10 cellular contexts compared by ENCODE assay signal in genomic region chr2:73089270-73090030, GRCh38. TPM values are rescaled to one million over a fixed set of nuclear protein-coding genes. Genes with fewer than 3 reads are reported as not detected.
A peak's percentile ranks its signal among the peaks of the same experiment; 100 is the strongest.
DNase-seq lines count a peak whose midpoint lies in the region; ATAC-seq and TF ChIP-seq lines count a peak whose summit lies in the region.
"Had no signal": no experiment of that assay in that cellular context is flagged by ENCODE, and none has a peak within 500 bp of the region (broad histone marks: within the 10 kb centered on the region; RNA-seq: fewer than 3 reads in every experiment).

No MANE protein-coding gene starts in this region.

- H3K4me1 Mint-ChIP-seq in GM23338: peaks cover 22% of the 10 kb centered on the region

- H4K20me1 ChIP-seq in GM23338 (replicated peaks; ENCODE audit: insufficient read depth): peaks cover 3% of the 10 kb centered on the region

- H3K9ac ChIP-seq in skeletal muscle tissue (ENCODE audit: low read depth in 1 of 3, low read length in 3 of 3): peak overlapping the region in 1 of 3 donors; percentile 40

- H3K27me3 Mint-ChIP-seq in GM23338 (ENCODE audit: insufficient read depth, low read depth, poor library complexity): peaks cover 8% of the 10 kb centered on the region
- H3K27me3 Mint-ChIP-seq: activated T-cell treated with anti-CD3 and anti-CD28 coated beads, Interleukin-2, amount 50 U/mL, for 24 hours had no signal

- H3K27ac ChIP-seq in GM23338 (ENCODE audit: low read depth) (no peak overlapping the region), ascending aorta (peak overlapping the region; percentile 92 to 93), skeletal muscle tissue (ENCODE audit: low read depth, low read length) (peak overlapping the region; percentile 25)

- 0 out of 2 replicates have a peak overlapping the region, but pooled peaks have one; percentile 31 for H3K27ac Mint-ChIP-seq in GM23338
- H3K27ac Mint-ChIP-seq: activated T-cell treated with anti-CD3 and anti-CD28 coated beads, Interleukin-2, amount 50 U/mL, for 24 hours had no signal

- no peak for DNase-seq in GM23338 (ENCODE audit: low spot score)
- DNase-seq in ascending aorta (ENCODE audit: low spot score in 2 of 2): peak; percentile 90 to 98
- peak; percentile 99 for DNase-seq in hepatic stellate cell (ENCODE audit: low spot score)
- no peak for DNase-seq in NCI-H187 (lab: John Stamatoyannopoulos, UW)
- no peak for DNase-seq in amygdala (lab: John Stamatoyannopoulos, UW)
- DNase-seq in NK-92 treated with Interleukin-12 subunit alpha and Interleukin-12 subunit beta, amount 100 ng/mL, for 24 hours (lab: John Stamatoyannopoulos, UW): no peak
- DNase-seq: activated T-cell treated with anti-CD3 and anti-CD28 coated beads, Interleukin-2, amount 50 U/mL, for 24 hours; NCI-H2081 treated with DMSO at 0.1 percent for 48 hours had no signal

- H3K9me3 ChIP-seq in ascending aorta (no peaks in the 10 kb centered on the region), skeletal muscle tissue (ENCODE audit: control insufficient read depth in 3 of 3, low read length in 3 of 3) (no peaks in the 10 kb centered on the region)

- H3K27me3 ChIP-seq in GM23338 (ENCODE audit: insufficient read depth) (no peaks in the 10 kb centered on the region), ascending aorta (no peaks in the 10 kb centered on the region), skeletal muscle tissue (ENCODE audit: control insufficient read depth in 3 of 3, insufficient read depth in 3 of 3, low read length in 3 of 3) (no peaks in the 10 kb centered on the region)

- H3K4me3 Mint-ChIP-seq in GM23338: no peak overlapping the region
- H3K4me3 Mint-ChIP-seq: activated T-cell treated with anti-CD3 and anti-CD28 coated beads, Interleukin-2, amount 50 U/mL, for 24 hours had no signal

- no peaks in the 10 kb centered on the region for H3F3A ChIP-seq in GM23338 (replicated peaks; ENCODE audit: low read depth)

- no peaks in the 10 kb centered on the region for H3K9me3 Mint-ChIP-seq in GM23338
- H3K9me3 Mint-ChIP-seq: activated T-cell treated with anti-CD3 and anti-CD28 coated beads, Interleukin-2, amount 50 U/mL, for 24 hours had no signal

- H3K36me3 ChIP-seq in GM23338 (ENCODE audit: insufficient read depth): no peaks in the 10 kb centered on the region
- peaks cover 0 to 23% of the 10 kb centered on the region in 2 donors for H3K36me3 ChIP-seq in ascending aorta
- H3K36me3 ChIP-seq in skeletal muscle tissue (ENCODE audit: control insufficient read depth in 3 of 3, insufficient read depth in 3 of 3, low read length in 3 of 3): peaks cover 23 to 27% (median 24%) of the 10 kb centered on the region in 3 donors

- H2AFZ ChIP-seq in GM23338: no peak overlapping the region

- H3K9me2 ChIP-seq in GM23338 (ENCODE audit: insufficient read depth): no peaks in the 10 kb centered on the region

- no peaks in the 10 kb centered on the region for H3K36me3 Mint-ChIP-seq in GM23338 (ENCODE audit: low read depth)

- no peak for ATAC-seq in GM23338
- no peak for ATAC-seq in HG02970 (IDR thresholded peaks at IDR 0.05; ENCODE audit: low FRiP score, unreplicated experiment)

- no peaks in the 10 kb centered on the region for H3K4me1 ChIP-seq in GM23338 (ENCODE audit: insufficient read depth)
- peaks cover 23 to 83% of the 10 kb centered on the region in 2 donors for H3K4me1 ChIP-seq in ascending aorta
- H3K4me1 ChIP-seq in skeletal muscle tissue (ENCODE audit: control insufficient read depth in 3 of 3, insufficient read depth in 3 of 3, low read length in 3 of 3): peaks cover 32 to 55% (median 32%) of the 10 kb centered on the region in 3 donors

- H3K79me2 ChIP-seq in GM23338 (replicated peaks; ENCODE audit: insufficient read depth): 0 out of 2 replicates have a peak, but pooled peaks cover 2% of the 10 kb centered on the region

- no peak overlapping the region for H3K4me2 ChIP-seq in GM23338

- H3K4me3 ChIP-seq in GM23338: no peak overlapping the region
- peak overlapping the region; percentile 39 to 60 for H3K4me3 ChIP-seq in ascending aorta
- no peak overlapping the region for H3K4me3 ChIP-seq in skeletal muscle tissue (ENCODE audit: low read length in 3 of 3)

- TF ChIP-seq CTCF in GM23338 (conservative IDR thresholded peaks at IDR 0.05; ENCODE audit: low read depth in 2 of 2) (no peak), ascending aorta (IDR thresholded peaks at IDR 0.05) (no peak)

- intact Hi-C loops in ascending aorta (cut with DNase I): loop anchor here (1.0 to 5.0 kb wide), 5 partner anchors 18 to 197 kb away; partner anchors contain the start of genes SFXN5 and SMYD5

TF ChIP-seq in GM23338, 12 proteins besides CTCF, POLR2A, EP300 and RAD21:
- TF ChIP-seq ZNF331 (CRISPR knock-in tag; IDR thresholded peaks at IDR 0.05; ENCODE audit: low read depth) (no peak), EZH2 (IDR thresholded peaks at IDR 0.05; ENCODE audit: low read depth, unreplicated experiment) (no peak), EZH2phosphoT487 (IDR thresholded peaks at IDR 0.05; ENCODE audit: unreplicated experiment) (no peak), ZNF114 (CRISPR knock-in tag; IDR thresholded peaks at IDR 0.05) (no peak), JUNB (IDR thresholded peaks at IDR 0.05; ENCODE audit: unreplicated experiment) (no peak), CREB1 (CRISPR knock-in tag; IDR thresholded peaks at IDR 0.05; ENCODE audit: low read depth) (no peak), ETS1 (IDR thresholded peaks at IDR 0.05) (no peak), POLR2AphosphoS5 (IDR thresholded peaks at IDR 0.05; ENCODE audit: low read depth) (no peak)

RNA-seq across cellular contexts. Expression of gene SFXN5, which starts 17.9 kb away (rescaled TPM):
- 25.8 and 26.3 TPM in 2 replicates for total RNA-seq in GM23338 (2014; rRNA removed; shearing (Covaris generic))
- 23.6 and 25.4 TPM in 2 replicates for polyA plus RNA-seq in GM23338 (2016; fragmentation: Nextera tagmentation; extraction: Ambion mirVana)
- total RNA-seq in ascending aorta: 9.3 TPM
- total RNA-seq in skeletal muscle tissue: 4.7 TPM

RNA-seq across cellular contexts. Expression of gene RAB11FIP5, which starts 23.3 kb away (rescaled TPM):
- total RNA-seq in GM23338 (2014; rRNA removed; shearing (Covaris generic)): 15.7 and 16.6 TPM in 2 replicates
- 4.3 and 4.4 TPM in 2 replicates for polyA plus RNA-seq in GM23338 (2016; fragmentation: Nextera tagmentation; extraction: Ambion mirVana)
- 95.3 TPM for total RNA-seq in ascending aorta
- total RNA-seq in skeletal muscle tissue: 12.0 TPM

Comparison
In these comparisons a context has a peak if more than half of its experiments do, and no peak if none do; other contexts are left out.
1. DNase-seq: peak in ascending aorta (2 of 2) and hepatic stellate cell (single experiment); none in GM23338 (single experiment), NCI-H187 (0 of 2), amygdala (0 of 56) and NK-92 treated with Interleukin-12 subunit alpha and Interleukin-12 subunit beta, amount 100 ng/mL, for 24 hours (single experiment).
2. H3K4me3 ChIP-seq: peak in ascending aorta (2 of 2); none in GM23338 (single experiment) and skeletal muscle tissue (0 of 3).